Comparison of ENCODE assay signal across 20 cellular contexts in genomic region chr22:30216710-30217109, GRCh38. TPM values are rescaled to one million over a fixed set of nuclear protein-coding genes. Genes with fewer than 3 reads are reported as not detected.
A peak's percentile ranks its signal among the peaks of the same experiment; 100 is the strongest.
DNase-seq lines count a peak whose midpoint lies in the region; ATAC-seq, FAIRE-seq and TF ChIP-seq lines count a peak whose summit lies in the region.
"Had no signal": no experiment of that assay in that cellular context is flagged by ENCODE, and none has a peak within 500 bp of the region (broad histone marks: within the 10 kb centered on the region; RNA-seq: fewer than 3 reads in every experiment).

No MANE protein-coding gene starts in this region.

- H3K27me3 ChIP-seq in body of pancreas, result no peaks in the 10 kb centered on the region

- H3K4me3 Mint-ChIP-seq in activated T-cell treated with anti-CD3 and anti-CD28 coated beads, Interleukin-2, amount 50 U/mL, for 72 hours, result no peak overlapping the region
- H3K4me3 Mint-ChIP-seq in activated T-cell treated with anti-CD3 and anti-CD28 coated beads, Interleukin-2, amount 50 U/mL, for 4 hours, result no peak overlapping the region
- no peak overlapping the region for H3K4me3 Mint-ChIP-seq in activated T-helper 1 cell treated with anti-CD3 and anti-CD28 coated beads, Interleukin-12 subunit alpha, Interleukin-12 subunit beta, Interleukin-2, Interleukin-4 antibody, amounts not matched to agents 30 ng/mL and 10 ng/mL and 1 ng/mL, durations not matched to agents 14 hours and 24 hours and 36 hours

- no peaks in the 10 kb centered on the region for H3K9me3 Mint-ChIP-seq in activated T-cell treated with anti-CD3 and anti-CD28 coated beads, Interleukin-2, amount 50 U/mL, for 72 hours
- H3K9me3 Mint-ChIP-seq in activated T-cell treated with anti-CD3 and anti-CD28 coated beads, Interleukin-2, amount 50 U/mL, for 4 hours, result no peaks in the 10 kb centered on the region
- no peaks in the 10 kb centered on the region for H3K9me3 Mint-ChIP-seq in activated T-helper 1 cell treated with anti-CD3 and anti-CD28 coated beads, Interleukin-12 subunit alpha, Interleukin-12 subunit beta, Interleukin-2, Interleukin-4 antibody, amounts not matched to agents 30 ng/mL and 10 ng/mL and 1 ng/mL, durations not matched to agents 14 hours and 24 hours and 36 hours

- WGBS in body of pancreas, 2 donors, result 63 to 73% methylated on average over 9 to 10 of the region's 10 CpGs

- FAIRE-seq in RCC 7860 (lab: Jason Lieb, UNC), result no peak
- FAIRE-seq: GM12878, GM18507 had no signal

- DNase-seq in activated T-cell treated with anti-CD3 and anti-CD28 coated beads, Interleukin-2, amount 50 U/mL, for 72 hours, result no peak
- no peak for DNase-seq in activated T-cell treated with anti-CD3 and anti-CD28 coated beads, Interleukin-2, amount 50 U/mL, for 4 hours
- DNase-seq in activated T-helper 1 cell treated with anti-CD3 and anti-CD28 coated beads, Interleukin-12 subunit alpha, Interleukin-12 subunit beta, Interleukin-2, Interleukin-4 antibody, amounts not matched to agents 30 ng/mL and 10 ng/mL and 1 ng/mL, durations not matched to agents 14 hours and 24 hours and 36 hours (ENCODE audit: low spot score), result no peak
- DNase-seq in posterior vena cava (ENCODE audit: low spot score), result peak; percentile 41
- DNase-seq in body of pancreas, result no peak
- DNase-seq in RCC 7860 (ENCODE audit: low spot score), result no peak
- DNase-seq: DMS79, KG1, NCI-H1092, NCI-H1694, NCI-H446, SHP77 had no signal

- H3K4me3 ChIP-seq in body of pancreas, result no peak overlapping the region
- H3K4me3 ChIP-seq: GM12878 had no signal

- H3K36me3 ChIP-seq in KOPT-K1 (ENCODE audit: insufficient read depth, low read length) (no peaks in the 10 kb centered on the region), body of pancreas (replicated peaks in 1 of 2; ENCODE audit: insufficient read depth in 1 of 2, low read depth in 2 of 2) (no peaks in the 10 kb centered on the region)

- ATAC-seq in activated T-cell treated with anti-CD3 and anti-CD28 coated beads, Interleukin-2, amount 50 U/mL, for 72 hours (replicated peaks in 1 of 2), result no peak
- no peak for ATAC-seq in activated T-cell treated with anti-CD3 and anti-CD28 coated beads, Interleukin-2, amount 50 U/mL, for 4 hours
- ATAC-seq in GM19035 (IDR thresholded peaks at IDR 0.05; ENCODE audit: unreplicated experiment) (no peak), body of pancreas (no peak)
- ATAC-seq: GM12878 had no signal

- no peaks in the 10 kb centered on the region for H3K9me3 ChIP-seq in KOPT-K1 (ENCODE audit: insufficient read depth, low read length, poor library complexity, severe bottlenecking)
- H3K9me3 ChIP-seq in body of pancreas, result no peaks in the 10 kb centered on the region

- peak overlapping the region; percentile 14 for H3K27ac Mint-ChIP-seq in activated T-cell treated with anti-CD3 and anti-CD28 coated beads, Interleukin-2, amount 50 U/mL, for 72 hours
- H3K27ac Mint-ChIP-seq in activated T-helper 1 cell treated with anti-CD3 and anti-CD28 coated beads, Interleukin-12 subunit alpha, Interleukin-12 subunit beta, Interleukin-2, Interleukin-4 antibody, amounts not matched to agents 30 ng/mL and 10 ng/mL and 1 ng/mL, durations not matched to agents 14 hours and 24 hours and 36 hours, result peak overlapping the region; percentile 29

- intact Hi-C loops in activated T-helper 1 cell treated with anti-CD3 and anti-CD28 coated beads, Interleukin-12 subunit alpha, Interleukin-12 subunit beta, Interleukin-2, Interleukin-4 antibody, amounts not matched to agents 30 ng/mL and 10 ng/mL and 1 ng/mL, durations not matched to agents 14 hours and 24 hours and 36 hours (cut with micrococcal nuclease), result no loop called here
- intact Hi-C loops in posterior vena cava (cut with DNase I), result no loop called here
- intact Hi-C loops in body of pancreas (cut with DNase I), result no loop called here

- H3K4me1 ChIP-seq in body of pancreas, result peaks cover 16% of the 10 kb centered on the region

- no peak for TF ChIP-seq CTCF in body of pancreas (IDR thresholded peaks at IDR 0.05)

- H3K27ac ChIP-seq in KOPT-K1 (ENCODE audit: low read depth, low read length, poor library complexity, severe bottlenecking), result peak overlapping the region; percentile 41
- H3K27ac ChIP-seq in body of pancreas, result no peak overlapping the region
- H3K27ac ChIP-seq: HL-60 had no signal

- TF ChIP-seq POLR2A in body of pancreas (IDR thresholded peaks at IDR 0.05), result no peak

- peaks cover 44% of the 10 kb centered on the region for H3K4me1 Mint-ChIP-seq in activated T-cell treated with anti-CD3 and anti-CD28 coated beads, Interleukin-2, amount 50 U/mL, for 72 hours (ENCODE audit: low read depth)
- peaks cover 49% of the 10 kb centered on the region for H3K4me1 Mint-ChIP-seq in activated T-cell treated with anti-CD3 and anti-CD28 coated beads, Interleukin-2, amount 50 U/mL, for 4 hours (ENCODE audit: low read depth)
- H3K4me1 Mint-ChIP-seq in activated T-helper 1 cell treated with anti-CD3 and anti-CD28 coated beads, Interleukin-12 subunit alpha, Interleukin-12 subunit beta, Interleukin-2, Interleukin-4 antibody, amounts not matched to agents 30 ng/mL and 10 ng/mL and 1 ng/mL, durations not matched to agents 14 hours and 24 hours and 36 hours (ENCODE audit: low read depth), result peaks cover 68% of the 10 kb centered on the region

- H3K36me3 Mint-ChIP-seq in activated T-cell treated with anti-CD3 and anti-CD28 coated beads, Interleukin-2, amount 50 U/mL, for 72 hours (ENCODE audit: insufficient read depth in 2 of 2), result no peaks in the 10 kb centered on the region
- H3K36me3 Mint-ChIP-seq in activated T-cell treated with anti-CD3 and anti-CD28 coated beads, Interleukin-2, amount 50 U/mL, for 4 hours (ENCODE audit: insufficient read depth), result no peaks in the 10 kb centered on the region
- H3K36me3 Mint-ChIP-seq in activated T-helper 1 cell treated with anti-CD3 and anti-CD28 coated beads, Interleukin-12 subunit alpha, Interleukin-12 subunit beta, Interleukin-2, Interleukin-4 antibody, amounts not matched to agents 30 ng/mL and 10 ng/mL and 1 ng/mL, durations not matched to agents 14 hours and 24 hours and 36 hours (ENCODE audit: low read depth), result no peaks in the 10 kb centered on the region

- no peaks in the 10 kb centered on the region for H3K27me3 Mint-ChIP-seq in activated T-cell treated with anti-CD3 and anti-CD28 coated beads, Interleukin-2, amount 50 U/mL, for 72 hours (ENCODE audit: low read depth)
- no peaks in the 10 kb centered on the region for H3K27me3 Mint-ChIP-seq in activated T-cell treated with anti-CD3 and anti-CD28 coated beads, Interleukin-2, amount 50 U/mL, for 4 hours (ENCODE audit: low read depth)
- H3K27me3 Mint-ChIP-seq in activated T-helper 1 cell treated with anti-CD3 and anti-CD28 coated beads, Interleukin-12 subunit alpha, Interleukin-12 subunit beta, Interleukin-2, Interleukin-4 antibody, amounts not matched to agents 30 ng/mL and 10 ng/mL and 1 ng/mL, durations not matched to agents 14 hours and 24 hours and 36 hours (ENCODE audit: insufficient read depth), result no peaks in the 10 kb centered on the region

RNA-seq across cellular contexts. Expression of gene LIF, which starts 29.8 kb away (rescaled TPM):
- total RNA-seq in activated T-cell treated with anti-CD3 and anti-CD28 coated beads, Interleukin-2, amount 50 U/mL, for 72 hours, result 10 to 100 TPM; 67.9 to 71.3 TPM
- 100 to 1,000 TPM; 226 to 440 (median 307) TPM for total RNA-seq in activated T-cell treated with anti-CD3 and anti-CD28 coated beads, Interleukin-2, amount 50 U/mL, for 4 hours
- total RNA-seq in activated T-helper 1 cell treated with anti-CD3 and anti-CD28 coated beads, Interleukin-12 subunit alpha, Interleukin-12 subunit beta, Interleukin-2, Interleukin-4 antibody, amounts not matched to agents 30 ng/mL and 10 ng/mL and 1 ng/mL, durations not matched to agents 14 hours and 24 hours and 36 hours, result 450 and 455 TPM in 2 replicates
- total RNA-seq in posterior vena cava, result 1 to 10 TPM; 2.6 to 8.1 TPM
- 1 to 10 TPM in 1 of 2 donors, under 1 TPM in 1; 0.52 to 1.3 TPM for total RNA-seq in body of pancreas

RNA-seq across cellular contexts. Expression of gene OSM, which starts 49.9 kb away (rescaled TPM):
- total RNA-seq in activated T-cell treated with anti-CD3 and anti-CD28 coated beads, Interleukin-2, amount 50 U/mL, for 72 hours, result 10 to 100 TPM; 20.9 to 21.9 TPM
- total RNA-seq in activated T-cell treated with anti-CD3 and anti-CD28 coated beads, Interleukin-2, amount 50 U/mL, for 4 hours, result 10 to 100 TPM; 18.4 to 30.7 (median 22.2) TPM
- 76.7 and 78.3 TPM in 2 replicates for total RNA-seq in activated T-helper 1 cell treated with anti-CD3 and anti-CD28 coated beads, Interleukin-12 subunit alpha, Interleukin-12 subunit beta, Interleukin-2, Interleukin-4 antibody, amounts not matched to agents 30 ng/mL and 10 ng/mL and 1 ng/mL, durations not matched to agents 14 hours and 24 hours and 36 hours
- total RNA-seq in posterior vena cava (1 to 10 TPM; 1.0 to 2.0 TPM), body of pancreas (not detected)
- total RNA-seq: A673, G401, MCF 10A had no signal

Comparison
In these comparisons a context has a peak if more than half of its experiments do, and no peak if none do; other contexts are left out.
1. RNA of gene LIF, which starts 29.8 kb away (total RNA-seq): 450 to 455 TPM in activated T-helper 1 cell treated with anti-CD3 and anti-CD28 coated beads, Interleukin-12 subunit alpha, Interleukin-12 subunit beta, Interleukin-2, Interleukin-4 antibody, amounts not matched to agents 30 ng/mL and 10 ng/mL and 1 ng/mL, durations not matched to agents 14 hours and 24 hours and 36 hours, 226 to 440 TPM in activated T-cell treated with anti-CD3 and anti-CD28 coated beads, Interleukin-2, amount 50 U/mL, for 4 hours and 67.9 to 71.3 TPM in activated T-cell treated with anti-CD3 and anti-CD28 coated beads, Interleukin-2, amount 50 U/mL, for 72 hours; 2.6 to 8.1 TPM in posterior vena cava and 0.52 to 1.3 TPM in body of pancreas; every median in the first group is over 4 times any median in the second.
2. RNA of gene OSM, which starts 49.9 kb away (total RNA-seq): 76.7 to 78.3 TPM in activated T-helper 1 cell treated with anti-CD3 and anti-CD28 coated beads, Interleukin-12 subunit alpha, Interleukin-12 subunit beta, Interleukin-2, Interleukin-4 antibody, amounts not matched to agents 30 ng/mL and 10 ng/mL and 1 ng/mL, durations not matched to agents 14 hours and 24 hours and 36 hours, 18.4 to 30.7 TPM in activated T-cell treated with anti-CD3 and anti-CD28 coated beads, Interleukin-2, amount 50 U/mL, for 4 hours and 20.9 to 21.9 TPM in activated T-cell treated with anti-CD3 and anti-CD28 coated beads, Interleukin-2, amount 50 U/mL, for 72 hours; 1.0 to 2.0 TPM in posterior vena cava and not detected in body of pancreas; every median in the first group is over 4 times any median in the second.